Comparison of ENCODE assay signal across 8 cellular contexts in genomic region chr22:22787805-22788459, GRCh38.
DNase-seq lines count a peak whose midpoint lies in the region; ATAC-seq and TF ChIP-seq lines count a peak whose summit lies in the region.

No MANE protein-coding gene starts in this region.

- ATAC-seq in psoas muscle (peak in 1 of 4 donors; percentile 46), aorta (ENCODE audit: low FRiP score) (peak; percentile 62), HG03095 (IDR thresholded peaks at IDR 0.05; ENCODE audit: unreplicated experiment) (no peak)

- H3K4me2 ChIP-seq in GM23248 (ENCODE audit: unreplicated experiment) (no peak overlapping the region), OCI-LY7 (ENCODE audit: low read length) (no peak overlapping the region)

- in situ Hi-C loops in GM23248 (cut with MboI), result no loop called here

- TF ChIP-seq CTCF in AG09309 (IDR thresholded peaks at IDR 0.05; ENCODE audit: control insufficient read depth, insufficient read depth, low read depth, low read length, missing control alignments) (peak; percentile 82), OCI-LY7 (conservative IDR thresholded peaks at IDR 0.05; ENCODE audit: low read length) (peak; percentile 98), psoas muscle (IDR thresholded peaks at IDR 0.05) (peak; percentile 49)

- H3K4me1 ChIP-seq in GM23248 (ENCODE audit: insufficient read depth), result no peaks in the 10 kb centered on the region
- H3K4me1 ChIP-seq in OCI-LY7 (ENCODE audit: insufficient read depth, low read length, poor library complexity, severe bottlenecking), result no peaks in the 10 kb centered on the region
- no peaks in the 10 kb centered on the region for H3K4me1 ChIP-seq in psoas muscle
- no peaks in the 10 kb centered on the region for H3K4me1 ChIP-seq in aorta (ENCODE audit: control insufficient read depth in 1 of 2, insufficient read depth in 2 of 2, low read length in 2 of 2)

- POLR2A ChIA-PET in OCI-LY7 (lab: Charles Lee), result interaction anchor here (0.9 to 1.6 kb wide), 2 partner anchors 54 to 93 kb away, joined by 3 read pairs; no protein-coding TSS in a partner anchor

- CTCF ChIA-PET in OCI-LY7 (lab: Charles Lee; ENCODE audit: unreplicated experiment), result interaction anchor here (1.0 to 1.8 kb wide), 3 partner anchors 35 to 345 kb away, joined by 3 to 5 read pairs (median 4); no protein-coding TSS in a partner anchor

- intact Hi-C loops in OCI-LY7 (cut with micrococcal nuclease; ENCODE audit: unreplicated experiment), result loop anchor here (1.0 to 10.0 kb wide), 4 partner anchors 57 to 168 kb away; no protein-coding TSS in a partner anchor
- intact Hi-C loops in psoas muscle (cut with DNase I), result no loop called here
- intact Hi-C loops in aorta (cut with DNase I), result no loop called here

- H3K9me3 ChIP-seq in GM23248 (ENCODE audit: low read depth) (no peaks in the 10 kb centered on the region), OCI-LY7 (ENCODE audit: low read length) (no peaks in the 10 kb centered on the region), psoas muscle (no peaks in the 10 kb centered on the region), aorta (ENCODE audit: control insufficient read depth, low read length) (no peaks in the 10 kb centered on the region)

- H2AFZ ChIP-seq in GM23248 (no peak overlapping the region), OCI-LY7 (ENCODE audit: low read length) (no peak overlapping the region)

- BruUV-seq in OCI-LY7 (replicated peaks; lab: Mats Ljungman, UMichigan), result no TSS peak

- H3K79me2 ChIP-seq in GM23248 (ENCODE audit: insufficient read depth), result no peaks in the 10 kb centered on the region
- H3K79me2 ChIP-seq in OCI-LY7 (ENCODE audit: insufficient read depth, low read depth, low read length), result no peaks in the 10 kb centered on the region

- H3K27ac ChIP-seq in GM23248, result no peak overlapping the region
- no peak overlapping the region for H3K27ac ChIP-seq in OCI-LY7 (ENCODE audit: low read depth, low read length, poor library complexity, severe bottlenecking)
- no peak overlapping the region for H3K27ac ChIP-seq in psoas muscle
- H3K27ac ChIP-seq in aorta (ENCODE audit: low read depth in 1 of 2, low read length in 2 of 2), result no peak overlapping the region

- H3K27me3 ChIP-seq in GM23248 (replicated peaks; ENCODE audit: insufficient read depth) (peaks cover 11% of the 10 kb centered on the region), psoas muscle (ENCODE audit: insufficient read depth in 3 of 3, low read length in 2 of 3) (peaks cover 0 to 4% (median 1%) of the 10 kb centered on the region in 3 donors), aorta (ENCODE audit: control insufficient read depth in 1 of 2, insufficient read depth in 2 of 2, low read length in 1 of 2) (no peaks in the 10 kb centered on the region)

- H3F3A ChIP-seq in GM23248 (ENCODE audit: insufficient read depth), result no peaks in the 10 kb centered on the region

- H4K20me1 ChIP-seq in GM23248 (ENCODE audit: insufficient read depth), result no peaks in the 10 kb centered on the region
- no peaks in the 10 kb centered on the region for H4K20me1 ChIP-seq in OCI-LY7 (ENCODE audit: insufficient read depth, low read length)

- DNase-seq in AG09309 (ENCODE audit: low read depth) (peak; percentile 1), GM23248 (peak; percentile 68), OCI-LY7 (ENCODE audit: low spot score) (peak; percentile 82), foreskin melanocyte (peak; percentile 22), psoas muscle (peak; percentile 41 to 66), aorta (peak in 1 of 2 donors; percentile 63)
- peak; percentile 75 to 77 for DNase-seq in activated T-cell treated with anti-CD3 and anti-CD28 coated beads, Interleukin-2, amount 50 U/mL, for 48 hours

- H3K9me2 ChIP-seq in GM23248 (ENCODE audit: insufficient read depth) (no peaks in the 10 kb centered on the region), OCI-LY7 (ENCODE audit: insufficient read depth, low read length) (no peaks in the 10 kb centered on the region)

- no peak overlapping the region for H3K9ac ChIP-seq in GM23248

- H3K4me3 ChIP-seq in AG09309 (ENCODE audit: control insufficient read depth, low read depth, low read length), result no peak overlapping the region
- no peak overlapping the region for H3K4me3 ChIP-seq in GM23248
- no peak overlapping the region for H3K4me3 ChIP-seq in OCI-LY7 (ENCODE audit: low read depth, low read length, poor library complexity, severe bottlenecking)
- no peak overlapping the region for H3K4me3 ChIP-seq in psoas muscle
- H3K4me3 ChIP-seq in aorta (ENCODE audit: low read length in 2 of 2), result no peak overlapping the region

- no peaks in the 10 kb centered on the region for H3K36me3 ChIP-seq in GM23248 (ENCODE audit: low read depth)
- no peaks in the 10 kb centered on the region for H3K36me3 ChIP-seq in OCI-LY7 (ENCODE audit: insufficient read depth, low read length)
- no peaks in the 10 kb centered on the region for H3K36me3 ChIP-seq in psoas muscle (ENCODE audit: insufficient read depth in 1 of 2, low read depth in 1 of 2)
- H3K36me3 ChIP-seq in aorta (ENCODE audit: control insufficient read depth in 1 of 2, insufficient read depth in 2 of 2, low read length in 1 of 2), result no peaks in the 10 kb centered on the region

- 7 to 10% methylated on average over 9 of the region's 9 CpGs for WGBS in GM23248 (ENCODE audit: low coverage in 1 of 2, low lambda C conversion rate in 2 of 2, missing lambda C conversion rate in 2 of 2), 2 experiments
- 58 to 66% (median 60%) methylated on average over 9 of the region's 9 CpGs for WGBS in psoas muscle, 3 donors
- WGBS in aorta, 2 donors, result 63 to 65% methylated on average over 9 of the region's 9 CpGs
